Comparison of ENCODE assay signal across 10 cellular contexts in the genomic region with DNA sequence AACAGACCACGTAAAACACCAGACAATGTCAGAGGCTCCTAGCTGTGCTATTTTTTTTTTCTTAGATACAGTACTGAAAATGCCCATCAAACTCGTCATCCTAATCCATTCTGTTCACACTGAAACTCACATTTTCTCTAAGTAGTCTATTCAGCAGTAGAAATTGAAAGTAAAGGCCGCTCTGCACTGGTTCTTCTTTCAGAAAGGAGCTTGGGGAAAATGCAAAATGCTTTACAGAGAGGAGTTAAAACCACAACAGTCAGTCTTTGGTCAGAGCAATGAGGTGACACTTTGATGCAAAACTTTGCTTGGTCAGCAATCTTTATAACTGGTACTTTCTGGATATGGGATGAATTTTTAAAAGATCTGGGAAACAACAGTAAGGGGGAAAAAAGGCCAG. TPM values are rescaled to one million over a fixed set of nuclear protein-coding genes. Genes with fewer than 3 reads are reported as not detected.
DNase-seq lines count a peak whose midpoint lies in the region; ATAC-seq and TF ChIP-seq lines count a peak whose summit lies in the region.
"Had no signal": no experiment of that assay in that cellular context is flagged by ENCODE, and none has a peak within 500 bp of the region (broad histone marks: within the 10 kb centered on the region; RNA-seq: fewer than 3 reads in every experiment).

No MANE protein-coding gene starts in this region.

- peaks cover 11 to 77% (median 37%) of the 10 kb centered on the region in 3 donors for H3K36me3 Mint-ChIP-seq in naive thymus-derived CD8-positive, alpha-beta T cell
- H3K36me3 Mint-ChIP-seq in nephron progenitor cell (ENCODE audit: low read depth), result peaks cover 39% of the 10 kb centered on the region

- TF ChIP-seq CTCF in nephron progenitor cell (IDR thresholded peaks at IDR 0.05), result no peak

- H3K27ac Mint-ChIP-seq in naive thymus-derived CD8-positive, alpha-beta T cell, result peak overlapping the region in 7 of 10 donors; percentile 6 to 83 (median 49)
- H3K27ac Mint-ChIP-seq in nephron progenitor cell, result no peak overlapping the region
- H3K27ac Mint-ChIP-seq: HFFc6 had no signal

- ATAC-seq in activated CD4-positive, CD25-positive, alpha-beta regulatory T cell treated with anti-CD3 and anti-CD28 coated beads, Interleukin-2, amount 50 U/mL, for 24 hours, result peak; percentile 71 to 85
- ATAC-seq in GM21786 (IDR thresholded peaks at IDR 0.05; ENCODE audit: unreplicated experiment) (peak; percentile 94), HG03558 (IDR thresholded peaks at IDR 0.05; ENCODE audit: extremely low read depth, unreplicated experiment) (peak; percentile 91)
- no peak for ATAC-seq in naive thymus-derived CD8-positive, alpha-beta T cell
- ATAC-seq: Panc1 had no signal

- no peaks in the 10 kb centered on the region for H3K27me3 Mint-ChIP-seq in naive thymus-derived CD8-positive, alpha-beta T cell
- H3K27me3 Mint-ChIP-seq in nephron progenitor cell (ENCODE audit: low read depth, poor library complexity), result no peaks in the 10 kb centered on the region

- peaks cover 5 to 20% (median 13%) of the 10 kb centered on the region in 4 donors for H3K4me1 Mint-ChIP-seq in naive thymus-derived CD8-positive, alpha-beta T cell
- H3K4me1 Mint-ChIP-seq in nephron progenitor cell, result peaks cover 7% of the 10 kb centered on the region

- intact Hi-C loops in head of caudate nucleus (cut with DNase I), result no loop called here

- no peaks in the 10 kb centered on the region for H3K9me3 Mint-ChIP-seq in naive thymus-derived CD8-positive, alpha-beta T cell
- no peaks in the 10 kb centered on the region for H3K9me3 Mint-ChIP-seq in nephron progenitor cell
- H3K9me3 Mint-ChIP-seq: HFFc6 had no signal

- H3K4me3 Mint-ChIP-seq in naive thymus-derived CD8-positive, alpha-beta T cell, result peak overlapping the region in 2 of 10 donors; percentile 19 to 26
- no peak overlapping the region for H3K4me3 Mint-ChIP-seq in nephron progenitor cell
- H3K4me3 Mint-ChIP-seq: HFFc6 had no signal

- no peak for DNase-seq in activated CD4-positive, CD25-positive, alpha-beta regulatory T cell treated with anti-CD3 and anti-CD28 coated beads, Interleukin-2, amount 50 U/mL, for 72 hours
- no peak for DNase-seq in naive thymus-derived CD8-positive, alpha-beta T cell
- DNase-seq in RKO (ENCODE audit: low spot score) (no peak), nephron progenitor cell (no peak), head of caudate nucleus (no peak)
- DNase-seq: HFFc6 had no signal

- POLR2A ChIA-PET in naive thymus-derived CD8-positive, alpha-beta T cell (lab: Charles Lee), result no interaction called here

RNA-seq across cellular contexts. Expression of a gene that starts 43.8 kb away (rescaled TPM):
- total RNA-seq in naive thymus-derived CD8-positive, alpha-beta T cell, result 1 to 10 TPM; 2.5 to 2.6 TPM
- polyA plus RNA-seq in naive thymus-derived CD8-positive, alpha-beta T cell, result 10 to 100 TPM in 1 of 3 donors, 1 to 10 TPM in 2; 4.1 to 12.4 (median 4.7) TPM

Comparison
In these comparisons a context has a peak if more than half of its experiments do, and no peak if none do; other contexts are left out.
1. ATAC-seq: peak in activated CD4-positive, CD25-positive, alpha-beta regulatory T cell treated with anti-CD3 and anti-CD28 coated beads, Interleukin-2, amount 50 U/mL, for 24 hours (2 of 2), GM21786 (single experiment) and HG03558 (single experiment); none in naive thymus-derived CD8-positive, alpha-beta T cell (0 of 2).